Comparison of ENCODE assay signal across 20 cellular contexts in the genomic region with DNA sequence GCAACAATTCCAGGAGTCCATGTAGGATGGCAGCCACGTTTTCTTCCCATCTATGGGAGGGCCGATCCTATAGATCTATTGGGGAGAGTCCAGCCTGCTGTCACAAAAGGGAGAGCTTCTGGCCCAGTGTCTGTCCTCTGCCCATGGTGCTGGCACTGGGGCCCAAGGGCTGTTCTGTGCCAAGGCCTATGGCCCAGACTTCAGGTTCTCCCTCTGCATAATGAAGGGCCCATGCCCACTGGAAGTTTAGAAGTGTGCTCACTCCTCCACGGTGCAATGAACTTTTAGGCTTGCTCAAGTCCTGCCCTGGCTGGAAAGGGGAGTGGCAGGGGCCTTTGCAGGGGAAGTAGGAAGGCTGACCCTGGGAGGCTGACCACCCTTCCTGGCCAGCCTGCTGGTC.
"Had no signal": no experiment of that assay in that cellular context is flagged by ENCODE, and none has a peak within 500 bp of the region (broad histone marks: within the 10 kb centered on the region; RNA-seq: fewer than 3 reads in every experiment).

No MANE protein-coding gene starts in this region.

- H3K4me1 ChIP-seq: stomach, upper lobe of left lung, uterus had no signal

- DNase-seq: effector memory CD8-positive, alpha-beta T cell; esophagus squamous epithelium; foreskin fibroblast; glutamatergic neuron; islet precursor cell; left lung; naive thymus-derived CD4-positive, alpha-beta T cell; nephron progenitor cell; sigmoid colon; stimulated activated CD4-positive, alpha-beta T cell treated with anti-CD3 and anti-CD28 coated beads, Interleukin-2, amount 100 ng/mL, for 24 hours; stimulated activated CD4-positive, alpha-beta T cell treated with anti-CD3 and anti-CD28 coated beads, Interleukin-4, amount 100 ng/mL, for 4 hours; stimulated activated naive CD4-positive, alpha-beta T cell; stomach; upper lobe of left lung; uterus had no signal

- H3K27ac ChIP-seq: esophagus squamous epithelium, left lung, sigmoid colon, skin epidermis, stomach, thoracic aorta, upper lobe of left lung, uterus had no signal

- ATAC-seq: effector memory CD8-positive, alpha-beta T cell; gastroesophageal sphincter; left lung; naive thymus-derived CD4-positive, alpha-beta T cell had no signal

- H3K4me3 ChIP-seq: esophagus squamous epithelium, gastroesophageal sphincter, left lung, lung, sigmoid colon, skin epidermis, stomach, thoracic aorta, upper lobe of left lung, uterus had no signal

- H3K36me3 ChIP-seq: esophagus squamous epithelium, gastroesophageal sphincter, left lung, sigmoid colon, stomach, thoracic aorta, upper lobe of left lung, uterus had no signal

- H3K27me3 ChIP-seq: esophagus squamous epithelium, gastroesophageal sphincter, left lung, sigmoid colon, stomach, upper lobe of left lung, uterus had no signal

- FAIRE-seq: colon had no signal

- H3K9me3 ChIP-seq: esophagus squamous epithelium, gastroesophageal sphincter, left lung, sigmoid colon, stomach, thoracic aorta, upper lobe of left lung, uterus had no signal
